Comparison of ENCODE assay signal across 8 cellular contexts in genomic region chr22:48354082-48354481, GRCh38.
"Had no signal": no experiment of that assay in that cellular context is flagged by ENCODE, and none has a peak within 500 bp of the region (broad histone marks: within the 10 kb centered on the region; RNA-seq: fewer than 3 reads in every experiment).

No MANE protein-coding gene starts in this region.

- H3K27ac Mint-ChIP-seq: GM23338, H9 had no signal

- DNase-seq: H9, HCEC 1CT, IMR-90, KG1 had no signal

- H3K27ac ChIP-seq: HL-60 had no signal

- H3K9me3 Mint-ChIP-seq: GM23338, H9 had no signal

- H3K4me3 Mint-ChIP-seq: GM23338, H9 had no signal

- ATAC-seq: GM23338, HepG2, K562 had no signal

- H3K4me3 ChIP-seq: GM23338, K562 had no signal
